ENCODE assay signal across 29 cellular contexts in genomic region chr1:154425172-154425571, GRCh38. TPM values are rescaled to one million over a fixed set of nuclear protein-coding genes. Genes with fewer than 3 reads are reported as not detected.
A peak's percentile ranks its signal among the peaks of the same experiment; 100 is the strongest.
DNase-seq lines count a peak whose midpoint lies in the region; ATAC-seq, FAIRE-seq and TF ChIP-seq lines count a peak whose summit lies in the region.
"Had no signal": no experiment of that assay in that cellular context is flagged by ENCODE, and none has a peak within 500 bp of the region (broad histone marks: within the 10 kb centered on the region; RNA-seq: fewer than 3 reads in every experiment).

No MANE protein-coding gene starts in this region.

- no peak for TF ChIP-seq CTCF in gastroesophageal sphincter (IDR thresholded peaks at IDR 0.05)
- TF ChIP-seq CTCF in breast epithelium (IDR thresholded peaks at IDR 0.05): no peak

- no peak overlapping the region for H3K4me3 ChIP-seq in CD4-positive, alpha-beta memory T cell (ENCODE audit: low read length in 2 of 2)
- H3K4me3 ChIP-seq in gastroesophageal sphincter (no peak overlapping the region), small intestine (ENCODE audit: low read depth in 1 of 2, low read length in 2 of 2) (no peak overlapping the region), breast epithelium (no peak overlapping the region)
- H3K4me3 ChIP-seq: ascending aorta, ovary, upper lobe of right lung had no signal

- intact Hi-C loops in CD4-positive, alpha-beta memory T cell (cut with micrococcal nuclease): no loop called here
- intact Hi-C loops in breast epithelium (cut with DNase I; ENCODE audit: low total_unique reads): no loop called here

- H3K4me3 Mint-ChIP-seq in CD4-positive, alpha-beta memory T cell: peak overlapping the region in 3 of 8 donors; percentile 9 to 29 (median 20)
- H3K4me3 Mint-ChIP-seq in T-cell: peak overlapping the region in 1 of 3 donors; percentile 25
- H3K4me3 Mint-ChIP-seq: activated naive CD8-positive, alpha-beta T cell treated with anti-CD3 and anti-CD28 coated beads, Interleukin-2, amount 10 ng/mL, durations not matched to agents 7 days and 5 days; central memory CD8-positive, alpha-beta T cell; H9; mesothelial cell of epicardium had no signal

- ATAC-seq in T-cell (replicated peaks in 1 of 4): no peak
- no peak for ATAC-seq in gastroesophageal sphincter
- ATAC-seq: left ventricle myocardium superior, upper lobe of right lung had no signal

- H3K36me3 Mint-ChIP-seq in CD4-positive, alpha-beta memory T cell: peaks cover 26 to 33% of the 10 kb centered on the region in 2 donors
- peaks cover 14% of the 10 kb centered on the region for H3K36me3 Mint-ChIP-seq in T-cell
- H3K36me3 Mint-ChIP-seq: activated naive CD8-positive, alpha-beta T cell treated with anti-CD3 and anti-CD28 coated beads, Interleukin-2, amount 10 ng/mL, durations not matched to agents 7 days and 5 days; mesothelial cell of epicardium had no signal

- FAIRE-seq in small intestine (lab: Jason Lieb, UNC): no peak
- FAIRE-seq: G401.6, islet of Langerhans had no signal

- POLR2A ChIA-PET in CD4-positive, alpha-beta memory T cell (lab: Charles Lee; ENCODE audit: partially characterized antibody): interaction anchor here (20.0 kb wide), 1 partner anchor 17 kb away, joined by 324 read pairs; the partner anchor contains the start of gene IL6R
- POLR2A ChIA-PET in T-cell (lab: Charles Lee): no interaction called here

- no peak for TF ChIP-seq EP300 in gastroesophageal sphincter (IDR thresholded peaks at IDR 0.05)

- peaks cover 9% of the 10 kb centered on the region for H3K36me3 ChIP-seq in CD4-positive, alpha-beta memory T cell (ENCODE audit: insufficient read depth, low read length)
- H3K36me3 ChIP-seq in gastroesophageal sphincter (peaks cover 0 to 11% of the 10 kb centered on the region in 2 donors), small intestine (ENCODE audit: control insufficient read depth in 2 of 2, insufficient read depth in 2 of 2, low read length in 2 of 2) (no peaks in the 10 kb centered on the region), breast epithelium (no peaks in the 10 kb centered on the region)
- H3K36me3 ChIP-seq: ascending aorta, ovary had no signal

- H3K4me1 ChIP-seq in CD4-positive, alpha-beta memory T cell (ENCODE audit: insufficient read depth, low read length): peaks cover 83% of the 10 kb centered on the region
- H3K4me1 ChIP-seq in gastroesophageal sphincter (peaks cover 33 to 100% (median 72%) of the 10 kb centered on the region in 3 donors), small intestine (ENCODE audit: control insufficient read depth in 2 of 2, insufficient read depth in 1 of 2, low read depth in 1 of 2, low read length in 1 of 2) (peaks cover 17 to 18% of the 10 kb centered on the region in 2 donors), breast epithelium (peaks cover 3 to 40% of the 10 kb centered on the region in 2 donors)

- H3K27me3 Mint-ChIP-seq in CD4-positive, alpha-beta memory T cell: no peaks in the 10 kb centered on the region
- no peaks in the 10 kb centered on the region for H3K27me3 Mint-ChIP-seq in T-cell
- H3K27me3 Mint-ChIP-seq: central memory CD8-positive, alpha-beta T cell had no signal

- H3K9me3 ChIP-seq in CD4-positive, alpha-beta memory T cell (ENCODE audit: control insufficient read depth in 1 of 2, low read length in 2 of 2): no peaks in the 10 kb centered on the region
- no peaks in the 10 kb centered on the region for H3K9me3 ChIP-seq in gastroesophageal sphincter
- H3K9me3 ChIP-seq in small intestine (ENCODE audit: control insufficient read depth, low read depth): no peaks in the 10 kb centered on the region
- no peaks in the 10 kb centered on the region for H3K9me3 ChIP-seq in breast epithelium
- H3K9me3 ChIP-seq: ascending aorta, ovary, upper lobe of right lung had no signal

- DNase-seq in CD4-positive, alpha-beta memory T cell: no peak
- DNase-seq in T-cell (no peak), small intestine (peak; percentile 62), DMS 273 (lab: John Stamatoyannopoulos, UW; ENCODE audit: unreplicated experiment) (no peak), breast epithelium (ENCODE audit: low spot score in 2 of 2) (no peak), DMS79 (lab: John Stamatoyannopoulos, UW) (no peak)
- DNase-seq: activated CD4-positive, alpha-beta T cell treated with anti-CD3 and anti-CD28 coated beads for 1 hour; activated effector memory CD4-positive, alpha-beta T cell treated with Interleukin-2 at 50 U/mL for 16 hours; activated naive CD8-positive, alpha-beta T cell treated with anti-CD3 and anti-CD28 coated beads, Interleukin-2, amount 10 ng/mL, durations not matched to agents 7 days and 5 days; activated T-cell treated with anti-CD3 and anti-CD28 coated beads for 4 hours; C1 segment of cervical spinal cord; DMS153; H9; left ventricle myocardium superior; NCI-H1417; NCI-H2029 treated with DMSO at 0.1 percent for 48 hours; NCI-H2227 treated with DMSO at 0.1 percent for 48 hours; ovary; stimulated activated CD4-positive, alpha-beta T cell treated with anti-CD3 and anti-CD28 coated beads, Interleukin-2, amount 100 ng/mL, for 48 hours; substantia nigra; T-helper 1 cell; upper lobe of right lung had no signal

- 81 to 88% methylated on average over 5 of the region's 6 CpGs for WGBS in gastroesophageal sphincter (ENCODE audit: low coverage in 1 of 2), 2 donors
- WGBS in small intestine, 3 donors: 45 to 76% (median 72%) methylated on average over 6 of the region's 6 CpGs

- TF ChIP-seq POLR2A in gastroesophageal sphincter (IDR thresholded peaks at IDR 0.05): no peak
- TF ChIP-seq POLR2A in breast epithelium (IDR thresholded peaks at IDR 0.05): no peak

- CTCF ChIA-PET in CD4-positive, alpha-beta memory T cell (lab: Charles Lee; ENCODE audit: partially characterized antibody): interaction anchor here (1.7 kb wide), 1 partner anchor 16 kb away, joined by 5 read pairs; no protein-coding TSS in a partner anchor
- CTCF ChIA-PET in T-cell (lab: Charles Lee): no interaction called here

- H3K9me3 Mint-ChIP-seq in CD4-positive, alpha-beta memory T cell: no peaks in the 10 kb centered on the region
- no peaks in the 10 kb centered on the region for H3K9me3 Mint-ChIP-seq in T-cell
- H3K9me3 Mint-ChIP-seq: activated naive CD8-positive, alpha-beta T cell treated with anti-CD3 and anti-CD28 coated beads, Interleukin-2, amount 10 ng/mL, durations not matched to agents 7 days and 5 days; central memory CD8-positive, alpha-beta T cell; H9; mesothelial cell of epicardium had no signal

- H3K27ac ChIP-seq in CD4-positive, alpha-beta memory T cell (ENCODE audit: low read depth, low read length): no peak overlapping the region
- H3K27ac ChIP-seq in gastroesophageal sphincter (peak overlapping the region in 3 of 4 donors; percentile 34 to 97 (median 84)), small intestine (ENCODE audit: low read depth in 1 of 2, low read length in 1 of 2) (peak overlapping the region in 1 of 2 donors; percentile 27), breast epithelium (peak overlapping the region in 1 of 2 donors; percentile 82)
- H3K27ac ChIP-seq: ascending aorta, ovary, upper lobe of right lung had no signal

- peaks cover 43 to 93% (median 69%) of the 10 kb centered on the region in 4 donors for H3K4me1 Mint-ChIP-seq in CD4-positive, alpha-beta memory T cell
- peaks cover 75 to 88% (median 78%) of the 10 kb centered on the region in 3 donors for H3K4me1 Mint-ChIP-seq in T-cell

- peak overlapping the region in 5 of 7 donors; percentile 27 to 88 (median 59) for H3K27ac Mint-ChIP-seq in CD4-positive, alpha-beta memory T cell
- peak overlapping the region; percentile 69 to 86 for H3K27ac Mint-ChIP-seq in T-cell
- H3K27ac Mint-ChIP-seq: activated naive CD8-positive, alpha-beta T cell treated with anti-CD3 and anti-CD28 coated beads, Interleukin-2, amount 10 ng/mL, durations not matched to agents 7 days and 5 days; H9; mesothelial cell of epicardium had no signal

- no peaks in the 10 kb centered on the region for H3K27me3 ChIP-seq in CD4-positive, alpha-beta memory T cell (ENCODE audit: insufficient read depth, low read length)
- no peaks in the 10 kb centered on the region for H3K27me3 ChIP-seq in gastroesophageal sphincter
- no peaks in the 10 kb centered on the region for H3K27me3 ChIP-seq in small intestine (ENCODE audit: control insufficient read depth in 2 of 2, insufficient read depth in 2 of 2, low read length in 2 of 2)
- no peaks in the 10 kb centered on the region for H3K27me3 ChIP-seq in breast epithelium
- H3K27me3 ChIP-seq: ascending aorta, ovary, upper lobe of right lung had no signal

RNA-seq across cellular contexts. Expression of gene IL6R, which starts 20.0 kb away (rescaled TPM):
- total RNA-seq in CD4-positive, alpha-beta memory T cell: 100 to 1,000 TPM; 101 to 106 TPM
- 10 to 100 TPM; 54.6 to 73.0 TPM for polyA plus RNA-seq in CD4-positive, alpha-beta memory T cell
- 10 to 100 TPM; 76.0 to 87.9 (median 80.8) TPM for total RNA-seq in T-cell
- 10 to 100 TPM; 44.7 to 59.4 (median 55.5) TPM for total RNA-seq in gastroesophageal sphincter
- polyA plus RNA-seq in small intestine: 10 to 100 TPM; 10.7 to 21.2 (median 11.6) TPM
- total RNA-seq in breast epithelium: 10 to 100 TPM; 23.6 to 26.8 (median 24.0) TPM
- polyA plus RNA-seq: neural cell had no signal
